In the genomic region with DNA sequence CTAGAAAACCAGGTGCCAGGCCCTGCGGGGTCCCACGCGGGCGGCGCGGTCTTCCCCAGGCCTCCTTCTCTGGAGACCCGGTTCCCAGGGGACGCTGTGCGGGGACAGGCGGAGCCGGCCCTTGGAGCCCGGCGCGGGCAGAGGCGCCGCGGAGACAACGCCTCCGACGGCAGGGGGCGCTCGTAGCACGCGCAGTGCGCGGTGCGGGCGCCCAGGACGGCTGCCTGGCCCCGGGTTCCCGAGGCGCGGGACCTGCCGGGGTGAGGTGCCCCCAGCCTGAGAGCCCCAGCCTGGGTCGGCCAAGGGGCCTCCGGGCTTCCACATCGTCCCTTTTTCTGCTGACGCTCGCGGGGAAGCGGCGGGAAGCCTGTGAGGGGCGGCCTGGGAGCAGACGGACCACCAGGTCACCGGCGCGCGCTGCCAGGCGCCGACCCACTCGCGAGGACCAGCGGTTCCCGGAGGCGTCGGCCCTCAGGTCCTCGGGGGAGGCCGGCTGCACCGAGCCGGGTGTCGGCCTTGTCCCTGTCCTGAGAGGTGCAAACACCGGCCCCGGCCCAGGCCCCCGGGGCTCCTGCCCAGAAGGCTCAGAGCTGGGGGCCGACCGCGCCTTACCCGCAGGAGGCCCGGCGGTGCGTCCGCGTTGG, we compare ENCODE assay signal across 1 cellular context.
TF ChIP-seq lines count a peak whose summit lies in the region.

No MANE protein-coding gene starts in this region.

TF ChIP-seq in HepG2, 621 proteins besides CTCF, POLR2A, EP300 and RAD21 (continued from another document and continues in another):
- TF ChIP-seq, protein P1, sequence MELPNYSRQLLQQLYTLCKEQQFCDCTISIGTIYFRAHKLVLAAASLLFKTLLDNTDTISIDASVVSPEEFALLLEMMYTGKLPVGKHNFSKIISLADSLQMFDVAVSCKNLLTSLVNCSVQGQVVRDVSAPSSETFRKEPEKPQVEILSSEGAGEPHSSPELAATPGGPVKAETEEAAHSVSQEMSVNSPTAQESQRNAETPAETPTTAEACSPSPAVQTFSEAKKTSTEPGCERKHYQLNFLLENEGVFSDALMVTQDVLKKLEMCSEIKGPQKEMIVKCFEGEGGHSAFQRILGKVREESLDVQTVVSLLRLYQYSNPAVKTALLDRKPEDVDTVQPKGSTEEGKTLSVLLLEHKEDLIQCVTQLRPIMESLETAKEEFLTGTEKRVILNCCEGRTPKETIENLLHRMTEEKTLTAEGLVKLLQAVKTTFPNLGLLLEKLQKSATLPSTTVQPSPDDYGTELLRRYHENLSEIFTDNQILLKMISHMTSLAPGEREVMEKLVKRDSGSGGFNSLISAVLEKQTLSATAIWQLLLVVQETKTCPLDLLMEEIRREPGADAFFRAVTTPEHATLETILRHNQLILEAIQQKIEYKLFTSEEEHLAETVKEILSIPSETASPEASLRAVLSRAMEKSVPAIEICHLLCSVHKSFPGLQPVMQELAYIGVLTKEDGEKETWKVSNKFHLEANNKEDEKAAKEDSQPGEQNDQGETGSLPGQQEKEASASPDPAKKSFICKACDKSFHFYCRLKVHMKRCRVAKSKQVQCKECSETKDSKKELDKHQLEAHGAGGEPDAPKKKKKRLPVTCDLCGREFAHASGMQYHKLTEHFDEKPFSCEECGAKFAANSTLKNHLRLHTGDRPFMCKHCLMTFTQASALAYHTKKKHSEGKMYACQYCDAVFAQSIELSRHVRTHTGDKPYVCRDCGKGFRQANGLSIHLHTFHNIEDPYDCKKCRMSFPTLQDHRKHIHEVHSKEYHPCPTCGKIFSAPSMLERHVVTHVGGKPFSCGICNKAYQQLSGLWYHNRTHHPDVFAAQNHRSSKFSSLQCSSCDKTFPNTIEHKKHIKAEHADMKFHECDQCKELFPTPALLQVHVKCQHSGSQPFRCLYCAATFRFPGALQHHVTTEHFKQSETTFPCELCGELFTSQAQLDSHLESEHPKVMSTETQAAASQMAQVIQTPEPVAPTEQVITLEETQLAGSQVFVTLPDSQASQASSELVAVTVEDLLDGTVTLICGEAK (IDR thresholded peaks at IDR 0.05), result no peak
- TF ChIP-seq, protein P1 (CRISPR knock-in tag; IDR thresholded peaks at IDR 0.05), result no peak
- TF ChIP-seq SRSF9 (IDR thresholded peaks at IDR 0.05; ENCODE audit: borderline replicate concordance, insufficient read depth, low read depth, low read length, poor library complexity, severe bottlenecking), result no peak
- TF ChIP-seq, protein P2, sequence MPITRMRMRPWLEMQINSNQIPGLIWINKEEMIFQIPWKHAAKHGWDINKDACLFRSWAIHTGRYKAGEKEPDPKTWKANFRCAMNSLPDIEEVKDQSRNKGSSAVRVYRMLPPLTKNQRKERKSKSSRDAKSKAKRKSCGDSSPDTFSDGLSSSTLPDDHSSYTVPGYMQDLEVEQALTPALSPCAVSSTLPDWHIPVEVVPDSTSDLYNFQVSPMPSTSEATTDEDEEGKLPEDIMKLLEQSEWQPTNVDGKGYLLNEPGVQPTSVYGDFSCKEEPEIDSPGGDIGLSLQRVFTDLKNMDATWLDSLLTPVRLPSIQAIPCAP (CRISPR knock-in tag; IDR thresholded peaks at IDR 0.05; ENCODE audit: low read depth), result no peak; the same call in 1 of the 2 replicates
- TF ChIP-seq GABPB1 (CRISPR knock-in tag; IDR thresholded peaks at IDR 0.05), result peak; percentile 42; the same call in 1 of the 2 replicates
- TF ChIP-seq ZNF124 (CRISPR knock-in tag; IDR thresholded peaks at IDR 0.05), result 0 out of 2 replicates have a peak, but pooled peaks have one; percentile 37
- TF ChIP-seq ZNF292 (CRISPR knock-in tag; IDR thresholded peaks at IDR 0.05; ENCODE audit: borderline replicate concordance, low read depth), result no peak
- no peak for TF ChIP-seq CEBPG (CRISPR knock-in tag; IDR thresholded peaks at IDR 0.05)
- peak; percentile 47; the same call in 1 of the 2 replicates for TF ChIP-seq RXRA (CRISPR knock-in tag; IDR thresholded peaks at IDR 0.05)
- peak; percentile 54; the same call in 1 of the 2 replicates for TF ChIP-seq HES4 (CRISPR knock-in tag; IDR thresholded peaks at IDR 0.05; ENCODE audit: borderline replicate concordance)
- TF ChIP-seq, protein P3, sequence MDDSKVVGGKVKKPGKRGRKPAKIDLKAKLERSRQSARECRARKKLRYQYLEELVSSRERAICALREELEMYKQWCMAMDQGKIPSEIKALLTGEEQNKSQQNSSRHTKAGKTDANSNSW (CRISPR knock-in tag; IDR thresholded peaks at IDR 0.05; ENCODE audit: borderline replicate concordance), result no peak
- no peak for TF ChIP-seq CBX2 (IDR thresholded peaks at IDR 0.05; ENCODE audit: low read depth, low read length)
- TF ChIP-seq CBX2 (CRISPR knock-in tag; IDR thresholded peaks at IDR 0.05; ENCODE audit: low read depth), result peak; percentile 70; the same call in 1 of the 2 replicates
- peak; percentile 49 for TF ChIP-seq ZFY (CRISPR knock-in tag; IDR thresholded peaks at IDR 0.05)
- no peak for TF ChIP-seq AHR (CRISPR knock-in tag; IDR thresholded peaks at IDR 0.05)
- TF ChIP-seq ZNF230 (CRISPR knock-in tag; IDR thresholded peaks at IDR 0.05), result peak; percentile 53; the same call in 1 of the 2 replicates
- peak; percentile 62; the same call in 1 of the 2 replicates for TF ChIP-seq ZSCAN29 (CRISPR knock-in tag; conservative IDR thresholded peaks at IDR 0.05)
- TF ChIP-seq NR2F6 (IDR thresholded peaks at IDR 0.05), result no peak
- TF ChIP-seq NR2F6 (CRISPR knock-in tag; IDR thresholded peaks at IDR 0.05), result no peak
- TF ChIP-seq RARG (CRISPR knock-in tag; IDR thresholded peaks at IDR 0.05; ENCODE audit: low read depth), result no peak
- peak; percentile 90; the same call in 1 of the 2 replicates for TF ChIP-seq ARNT2 (CRISPR knock-in tag; IDR thresholded peaks at IDR 0.05; ENCODE audit: low read depth)
- TF ChIP-seq XBP1 (CRISPR knock-in tag; IDR thresholded peaks at IDR 0.05), result no peak
- TF ChIP-seq EED (CRISPR knock-in tag; IDR thresholded peaks at IDR 0.05), result peak; percentile 76; the same call in 1 of the 2 replicates
- TF ChIP-seq ZBTB42 (CRISPR knock-in tag; IDR thresholded peaks at IDR 0.05), result 0 out of 2 replicates have a peak, but pooled peaks have one; percentile 38
- TF ChIP-seq, protein P4, sequence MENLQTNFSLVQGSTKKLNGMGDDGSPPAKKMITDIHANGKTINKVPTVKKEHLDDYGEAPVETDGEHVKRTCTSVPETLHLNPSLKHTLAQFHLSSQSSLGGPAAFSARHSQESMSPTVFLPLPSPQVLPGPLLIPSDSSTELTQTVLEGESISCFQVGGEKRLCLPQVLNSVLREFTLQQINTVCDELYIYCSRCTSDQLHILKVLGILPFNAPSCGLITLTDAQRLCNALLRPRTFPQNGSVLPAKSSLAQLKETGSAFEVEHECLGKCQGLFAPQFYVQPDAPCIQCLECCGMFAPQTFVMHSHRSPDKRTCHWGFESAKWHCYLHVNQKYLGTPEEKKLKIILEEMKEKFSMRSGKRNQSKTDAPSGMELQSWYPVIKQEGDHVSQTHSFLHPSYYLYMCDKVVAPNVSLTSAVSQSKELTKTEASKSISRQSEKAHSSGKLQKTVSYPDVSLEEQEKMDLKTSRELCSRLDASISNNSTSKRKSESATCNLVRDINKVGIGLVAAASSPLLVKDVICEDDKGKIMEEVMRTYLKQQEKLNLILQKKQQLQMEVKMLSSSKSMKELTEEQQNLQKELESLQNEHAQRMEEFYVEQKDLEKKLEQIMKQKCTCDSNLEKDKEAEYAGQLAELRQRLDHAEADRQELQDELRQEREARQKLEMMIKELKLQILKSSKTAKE (CRISPR knock-in tag; IDR thresholded peaks at IDR 0.05; ENCODE audit: borderline replicate concordance), result no peak
- TF ChIP-seq GTF2F1 (IDR thresholded peaks at IDR 0.05; ENCODE audit: low read length), result no peak
- no peak for TF ChIP-seq JUNB (CRISPR knock-in tag; IDR thresholded peaks at IDR 0.05; ENCODE audit: borderline replicate concordance)
- TF ChIP-seq REXO4 (CRISPR knock-in tag; IDR thresholded peaks at IDR 0.05; ENCODE audit: borderline replicate concordance), result no peak
- TF ChIP-seq CCAR2 (optimal IDR thresholded peaks at IDR 0.05; ENCODE audit: low read depth, low read length), result no peak
- no peak for TF ChIP-seq NFE2 (CRISPR knock-in tag; IDR thresholded peaks at IDR 0.05)
- TF ChIP-seq ISL2 (CRISPR knock-in tag; IDR thresholded peaks at IDR 0.05), result no peak
- 0 out of 2 replicates have a peak, but pooled peaks have one; percentile 34 for TF ChIP-seq MYPOP (CRISPR knock-in tag; IDR thresholded peaks at IDR 0.05)
- TF ChIP-seq ZNF543 (CRISPR knock-in tag; IDR thresholded peaks at IDR 0.05), result peak; percentile 76; the same call in 1 of the 2 replicates
- TF ChIP-seq POGK (CRISPR knock-in tag; conservative IDR thresholded peaks at IDR 0.05), result peak; percentile 88
- TF ChIP-seq MAFF (IDR thresholded peaks at IDR 0.05; ENCODE audit: low read depth, low read length), result no peak
- TF ChIP-seq, protein P5, sequence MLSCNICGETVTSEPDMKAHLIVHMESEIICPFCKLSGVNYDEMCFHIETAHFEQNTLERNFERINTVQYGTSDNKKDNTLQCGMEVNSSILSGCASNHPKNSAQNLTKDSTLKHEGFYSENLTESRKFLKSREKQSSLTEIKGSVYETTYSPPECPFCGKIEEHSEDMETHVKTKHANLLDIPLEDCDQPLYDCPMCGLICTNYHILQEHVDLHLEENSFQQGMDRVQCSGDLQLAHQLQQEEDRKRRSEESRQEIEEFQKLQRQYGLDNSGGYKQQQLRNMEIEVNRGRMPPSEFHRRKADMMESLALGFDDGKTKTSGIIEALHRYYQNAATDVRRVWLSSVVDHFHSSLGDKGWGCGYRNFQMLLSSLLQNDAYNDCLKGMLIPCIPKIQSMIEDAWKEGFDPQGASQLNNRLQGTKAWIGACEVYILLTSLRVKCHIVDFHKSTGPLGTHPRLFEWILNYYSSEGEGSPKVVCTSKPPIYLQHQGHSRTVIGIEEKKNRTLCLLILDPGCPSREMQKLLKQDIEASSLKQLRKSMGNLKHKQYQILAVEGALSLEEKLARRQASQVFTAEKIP (CRISPR knock-in tag; IDR thresholded peaks at IDR 0.05; ENCODE audit: borderline replicate concordance), result no peak
- peak; percentile 80 for TF ChIP-seq ZNF547 (CRISPR knock-in tag; IDR thresholded peaks at IDR 0.05)
- no peak for TF ChIP-seq REPIN1 (CRISPR knock-in tag; IDR thresholded peaks at IDR 0.05; ENCODE audit: borderline replicate concordance, low read depth)
- peak; percentile 86; the same call in 1 of the 2 replicates for TF ChIP-seq ZNF678 (CRISPR knock-in tag; IDR thresholded peaks at IDR 0.05)
- no peak for TF ChIP-seq ZNF891 (CRISPR knock-in tag; IDR thresholded peaks at IDR 0.05)
- TF ChIP-seq FOXC1 (CRISPR knock-in tag; IDR thresholded peaks at IDR 0.05; ENCODE audit: borderline replicate concordance), result peak; percentile 53; the same call in 1 of the 2 replicates
- peak; percentile 59 for TF ChIP-seq AGO2 (optimal IDR thresholded peaks at IDR 0.05; ENCODE audit: low read depth, low read length)
- no peak for TF ChIP-seq ZMAT3 (CRISPR knock-in tag; conservative IDR thresholded peaks at IDR 0.05)
- TF ChIP-seq, protein P6, sequence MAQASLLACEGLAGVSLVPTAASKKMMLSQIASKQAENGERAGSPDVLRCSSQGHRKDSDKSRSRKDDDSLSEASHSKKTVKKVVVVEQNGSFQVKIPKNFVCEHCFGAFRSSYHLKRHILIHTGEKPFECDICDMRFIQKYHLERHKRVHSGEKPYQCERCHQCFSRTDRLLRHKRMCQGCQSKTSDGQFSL (CRISPR knock-in tag; IDR thresholded peaks at IDR 0.05), result no peak
- no peak for TF ChIP-seq ZSCAN22 (CRISPR knock-in tag; IDR thresholded peaks at IDR 0.05)
